ENCODE assay signal across 8 cellular contexts in genomic region chr2:180979935-180980184, GRCh38. TPM values are rescaled to one million over a fixed set of nuclear protein-coding genes. Genes with fewer than 3 reads are reported as not detected.
A peak's percentile ranks its signal among the peaks of the same experiment; 100 is the strongest.
DNase-seq lines count a peak whose midpoint lies in the region; ATAC-seq and TF ChIP-seq lines count a peak whose summit lies in the region.

No MANE protein-coding gene starts in this region.

- H3K4me1 Mint-ChIP-seq in Calu3 (ENCODE audit: low read depth, unreplicated experiment), result peaks cover 39% of the 10 kb centered on the region

- H3K9me3 Mint-ChIP-seq in Calu3 (ENCODE audit: low read depth, unreplicated experiment), result no peaks in the 10 kb centered on the region

- in situ Hi-C loops in Panc1 (cut with HindIII; ENCODE audit: low pct_unique_long_range_greater_than_20kb, low sequenced_read_pairs), result no loop called here

- H3K36me3 Mint-ChIP-seq in Calu3 (ENCODE audit: insufficient read depth, unreplicated experiment), result peaks cover 48% of the 10 kb centered on the region

- DNase-seq in Calu3 (no peak), Panc1 (ENCODE audit: low read depth, low spot score) (no peak), ovary (no peak), HT-29 (ENCODE audit: low spot score) (no peak)
- no peak for DNase-seq in stimulated activated naive CD4-positive, alpha-beta T cell (lab: John Stamatoyannopoulos, UW)

- H3K9me3 ChIP-seq in Panc1 (ENCODE audit: control insufficient read depth, insufficient read depth, low read depth, low read length) (no peaks in the 10 kb centered on the region), esophagus (ENCODE audit: control insufficient read depth in 2 of 2, insufficient read depth in 1 of 2, low read depth in 1 of 2, low read length in 1 of 2) (no peaks in the 10 kb centered on the region), ovary (no peaks in the 10 kb centered on the region)

- H3K36me3 ChIP-seq in Panc1 (ENCODE audit: control insufficient read depth, insufficient read depth, low read length) (peaks cover 25% of the 10 kb centered on the region), esophagus (ENCODE audit: control insufficient read depth in 2 of 2, insufficient read depth in 2 of 2, low read length in 1 of 2) (no peaks in the 10 kb centered on the region), ovary (no peaks in the 10 kb centered on the region)

- H3K4me3 ChIP-seq in Panc1 (ENCODE audit: low read depth in 2 of 2, low read length in 2 of 2) (peak overlapping the region; percentile 56 to 66), esophagus (ENCODE audit: low read depth in 1 of 2, low read length in 2 of 2) (peak overlapping the region; percentile 73 to 95), ovary (peak overlapping the region; percentile 63)

- WGBS in esophagus, 2 donors, result 2 to 3% methylated on average over 12 of the region's 12 CpGs
- 1 to 3% (median 3%) methylated on average over 12 of the region's 12 CpGs for WGBS in ovary, 3 donors

- peak overlapping the region; percentile 90 for H3K27ac Mint-ChIP-seq in Calu3 (ENCODE audit: unreplicated experiment)

- TF ChIP-seq EP300 in ovary (IDR thresholded peaks at IDR 0.05), result no peak

- BruUV-seq in Calu3 (replicated peaks; lab: Mats Ljungman, UMichigan) (no TSS peak), Panc1 (replicated peaks; lab: Mats Ljungman, UMichigan) (no TSS peak)

- peaks cover 28% of the 10 kb centered on the region for H3K4me1 ChIP-seq in Panc1 (ENCODE audit: control insufficient read depth, insufficient read depth, low read length)
- no peaks in the 10 kb centered on the region for H3K4me1 ChIP-seq in esophagus (ENCODE audit: control insufficient read depth in 2 of 2, insufficient read depth in 2 of 2, low read length in 1 of 2)
- no peaks in the 10 kb centered on the region for H3K4me1 ChIP-seq in ovary (ENCODE audit: insufficient read depth)

- H3K27ac ChIP-seq in Panc1 (ENCODE audit: low read length), result peak overlapping the region; percentile 58
- H3K27ac ChIP-seq in esophagus (ENCODE audit: low read depth in 2 of 2, low read length in 1 of 2), result peak overlapping the region; percentile 87 to 89
- H3K27ac ChIP-seq in ovary, result peak overlapping the region; percentile 96 to 97

- H3K27me3 Mint-ChIP-seq in Calu3 (ENCODE audit: unreplicated experiment), result no peaks in the 10 kb centered on the region

- H3K4me3 Mint-ChIP-seq in Calu3 (ENCODE audit: low read depth, unreplicated experiment), result peak overlapping the region; percentile 86

- CTCF ChIA-PET in Calu3 (lab: Charles Lee) (interaction anchor here (1.1 to 3.4 kb wide), 3 partner anchors 78 to 460 kb away, joined by 3 to 25 read pairs (median 6); no protein-coding TSS in a partner anchor), Panc1 (lab: Charles Lee) (interaction anchor here (0.8 kb wide), 1 partner anchor 291 kb away, joined by 3 read pairs; no protein-coding TSS in a partner anchor)

- intact Hi-C loops in Calu3 (cut with micrococcal nuclease; ENCODE audit: unreplicated experiment) (loop anchor here (5.0 to 10.0 kb wide), 5 partner anchors 235 to 688 kb away; no protein-coding TSS in a partner anchor), Panc1 (cut with micrococcal nuclease; ENCODE audit: unreplicated experiment) (no loop called here), ovary (cut with DNase I) (no loop called here)

- no peak for TF ChIP-seq CTCF in Calu3 (IDR thresholded peaks at IDR 0.05; ENCODE audit: unreplicated experiment)
- TF ChIP-seq CTCF in Panc1 (IDR thresholded peaks at IDR 0.05), result no peak
- TF ChIP-seq CTCF in ovary (IDR thresholded peaks at IDR 0.05), result no peak

- TF ChIP-seq POLR2A in ovary (IDR thresholded peaks at IDR 0.05), result no peak

- H3K27me3 ChIP-seq in Panc1 (ENCODE audit: control insufficient read depth, insufficient read depth, low read length) (no peaks in the 10 kb centered on the region), esophagus (ENCODE audit: control insufficient read depth in 1 of 2, insufficient read depth in 2 of 2, low read length in 2 of 2) (no peaks in the 10 kb centered on the region), ovary (no peaks in the 10 kb centered on the region)

- POLR2A ChIA-PET in Panc1 (lab: Charles Lee), result no interaction called here

- ATAC-seq in Panc1 (no peak), HG02981 (IDR thresholded peaks at IDR 0.05; ENCODE audit: unreplicated experiment) (no peak), GM18498 (IDR thresholded peaks at IDR 0.05; ENCODE audit: unreplicated experiment) (no peak)

RNA-seq across cellular contexts. Expression of gene UBE2E3, which starts 0.5 kb away (rescaled TPM):
- total RNA-seq in Calu3 (2022) (57.8 and 64.3 TPM in 2 replicates), Panc1 (2021; ENCODE audit: unreplicated experiment) (91.3 TPM), ovary (10 to 100 TPM; 43.0 to 58.6 (median 49.8) TPM)
- polyA plus RNA-seq in Panc1 (2012; ENCODE audit: insufficient read length), result 77.1 TPM
- polyA plus RNA-seq in esophagus (10 to 100 TPM; 21.3 to 33.4 TPM), ovary (10 to 100 TPM; 46.5 to 96.3 TPM)
- 34.9 and 40.2 TPM in 2 replicates for total RNA-seq in HT-29 (2014; rRNA removed; shearing (Covaris generic))
